In the genomic region with DNA sequence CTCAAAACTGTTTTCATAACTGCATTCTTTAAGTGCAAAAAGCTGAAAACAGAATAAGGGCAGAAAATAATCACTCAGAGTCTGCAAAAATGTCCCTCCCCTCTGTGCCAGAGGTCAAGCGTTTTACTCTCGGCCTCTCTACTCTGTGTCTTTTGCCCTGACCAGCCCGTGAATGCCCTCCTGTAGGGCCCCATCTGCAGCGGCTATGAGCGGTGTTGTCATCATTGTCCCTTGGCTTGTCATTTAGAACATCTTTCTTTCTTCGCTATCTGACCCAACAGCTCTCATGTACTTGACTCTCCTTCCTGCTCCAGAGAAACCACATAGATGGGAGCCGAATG, we compare ENCODE assay signal across 1 cellular context.
TF ChIP-seq lines count a peak whose summit lies in the region.

No MANE protein-coding gene starts in this region.

TF ChIP-seq in H1, 55 proteins besides CTCF, POLR2A, EP300 and RAD21:
- TF ChIP-seq SP4 (IDR thresholded peaks at IDR 0.05; ENCODE audit: low read length) (no peak), RFX5 (IDR thresholded peaks at IDR 0.05; ENCODE audit: borderline replicate concordance, low read depth, low read length) (no peak), POU5F1 (IDR thresholded peaks at IDR 0.05; ENCODE audit: low read depth, low read length) (no peak), KDM1A (IDR thresholded peaks at IDR 0.05; ENCODE audit: borderline replicate concordance, low read length) (no peak)
- TF ChIP-seq, protein P1, sequence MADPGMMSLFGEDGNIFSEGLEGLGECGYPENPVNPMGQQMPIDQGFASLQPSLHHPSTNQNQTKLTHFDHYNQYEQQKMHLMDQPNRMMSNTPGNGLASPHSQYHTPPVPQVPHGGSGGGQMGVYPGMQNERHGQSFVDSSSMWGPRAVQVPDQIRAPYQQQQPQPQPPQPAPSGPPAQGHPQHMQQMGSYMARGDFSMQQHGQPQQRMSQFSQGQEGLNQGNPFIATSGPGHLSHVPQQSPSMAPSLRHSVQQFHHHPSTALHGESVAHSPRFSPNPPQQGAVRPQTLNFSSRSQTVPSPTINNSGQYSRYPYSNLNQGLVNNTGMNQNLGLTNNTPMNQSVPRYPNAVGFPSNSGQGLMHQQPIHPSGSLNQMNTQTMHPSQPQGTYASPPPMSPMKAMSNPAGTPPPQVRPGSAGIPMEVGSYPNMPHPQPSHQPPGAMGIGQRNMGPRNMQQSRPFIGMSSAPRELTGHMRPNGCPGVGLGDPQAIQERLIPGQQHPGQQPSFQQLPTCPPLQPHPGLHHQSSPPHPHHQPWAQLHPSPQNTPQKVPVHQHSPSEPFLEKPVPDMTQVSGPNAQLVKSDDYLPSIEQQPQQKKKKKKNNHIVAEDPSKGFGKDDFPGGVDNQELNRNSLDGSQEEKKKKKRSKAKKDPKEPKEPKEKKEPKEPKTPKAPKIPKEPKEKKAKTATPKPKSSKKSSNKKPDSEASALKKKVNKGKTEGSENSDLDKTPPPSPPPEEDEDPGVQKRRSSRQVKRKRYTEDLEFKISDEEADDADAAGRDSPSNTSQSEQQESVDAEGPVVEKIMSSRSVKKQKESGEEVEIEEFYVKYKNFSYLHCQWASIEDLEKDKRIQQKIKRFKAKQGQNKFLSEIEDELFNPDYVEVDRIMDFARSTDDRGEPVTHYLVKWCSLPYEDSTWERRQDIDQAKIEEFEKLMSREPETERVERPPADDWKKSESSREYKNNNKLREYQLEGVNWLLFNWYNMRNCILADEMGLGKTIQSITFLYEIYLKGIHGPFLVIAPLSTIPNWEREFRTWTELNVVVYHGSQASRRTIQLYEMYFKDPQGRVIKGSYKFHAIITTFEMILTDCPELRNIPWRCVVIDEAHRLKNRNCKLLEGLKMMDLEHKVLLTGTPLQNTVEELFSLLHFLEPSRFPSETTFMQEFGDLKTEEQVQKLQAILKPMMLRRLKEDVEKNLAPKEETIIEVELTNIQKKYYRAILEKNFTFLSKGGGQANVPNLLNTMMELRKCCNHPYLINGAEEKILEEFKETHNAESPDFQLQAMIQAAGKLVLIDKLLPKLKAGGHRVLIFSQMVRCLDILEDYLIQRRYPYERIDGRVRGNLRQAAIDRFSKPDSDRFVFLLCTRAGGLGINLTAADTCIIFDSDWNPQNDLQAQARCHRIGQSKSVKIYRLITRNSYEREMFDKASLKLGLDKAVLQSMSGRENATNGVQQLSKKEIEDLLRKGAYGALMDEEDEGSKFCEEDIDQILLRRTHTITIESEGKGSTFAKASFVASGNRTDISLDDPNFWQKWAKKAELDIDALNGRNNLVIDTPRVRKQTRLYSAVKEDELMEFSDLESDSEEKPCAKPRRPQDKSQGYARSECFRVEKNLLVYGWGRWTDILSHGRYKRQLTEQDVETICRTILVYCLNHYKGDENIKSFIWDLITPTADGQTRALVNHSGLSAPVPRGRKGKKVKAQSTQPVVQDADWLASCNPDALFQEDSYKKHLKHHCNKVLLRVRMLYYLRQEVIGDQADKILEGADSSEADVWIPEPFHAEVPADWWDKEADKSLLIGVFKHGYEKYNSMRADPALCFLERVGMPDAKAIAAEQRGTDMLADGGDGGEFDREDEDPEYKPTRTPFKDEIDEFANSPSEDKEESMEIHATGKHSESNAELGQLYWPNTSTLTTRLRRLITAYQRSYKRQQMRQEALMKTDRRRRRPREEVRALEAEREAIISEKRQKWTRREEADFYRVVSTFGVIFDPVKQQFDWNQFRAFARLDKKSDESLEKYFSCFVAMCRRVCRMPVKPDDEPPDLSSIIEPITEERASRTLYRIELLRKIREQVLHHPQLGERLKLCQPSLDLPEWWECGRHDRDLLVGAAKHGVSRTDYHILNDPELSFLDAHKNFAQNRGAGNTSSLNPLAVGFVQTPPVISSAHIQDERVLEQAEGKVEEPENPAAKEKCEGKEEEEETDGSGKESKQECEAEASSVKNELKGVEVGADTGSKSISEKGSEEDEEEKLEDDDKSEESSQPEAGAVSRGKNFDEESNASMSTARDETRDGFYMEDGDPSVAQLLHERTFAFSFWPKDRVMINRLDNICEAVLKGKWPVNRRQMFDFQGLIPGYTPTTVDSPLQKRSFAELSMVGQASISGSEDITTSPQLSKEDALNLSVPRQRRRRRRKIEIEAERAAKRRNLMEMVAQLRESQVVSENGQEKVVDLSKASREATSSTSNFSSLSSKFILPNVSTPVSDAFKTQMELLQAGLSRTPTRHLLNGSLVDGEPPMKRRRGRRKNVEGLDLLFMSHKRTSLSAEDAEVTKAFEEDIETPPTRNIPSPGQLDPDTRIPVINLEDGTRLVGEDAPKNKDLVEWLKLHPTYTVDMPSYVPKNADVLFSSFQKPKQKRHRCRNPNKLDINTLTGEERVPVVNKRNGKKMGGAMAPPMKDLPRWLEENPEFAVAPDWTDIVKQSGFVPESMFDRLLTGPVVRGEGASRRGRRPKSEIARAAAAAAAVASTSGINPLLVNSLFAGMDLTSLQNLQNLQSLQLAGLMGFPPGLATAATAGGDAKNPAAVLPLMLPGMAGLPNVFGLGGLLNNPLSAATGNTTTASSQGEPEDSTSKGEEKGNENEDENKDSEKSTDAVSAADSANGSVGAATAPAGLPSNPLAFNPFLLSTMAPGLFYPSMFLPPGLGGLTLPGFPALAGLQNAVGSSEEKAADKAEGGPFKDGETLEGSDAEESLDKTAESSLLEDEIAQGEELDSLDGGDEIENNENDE (IDR thresholded peaks at IDR 0.05; ENCODE audit: insufficient replicate concordance, low read length): no peak
